Comparison of ENCODE assay signal across 15 cellular contexts in genomic region chr15:73374599-73374998, GRCh38. TPM values are rescaled to one million over a fixed set of nuclear protein-coding genes. Genes with fewer than 3 reads are reported as not detected.
"Had no signal": no experiment of that assay in that cellular context is flagged by ENCODE, and none has a peak within 500 bp of the region (broad histone marks: within the 10 kb centered on the region; RNA-seq: fewer than 3 reads in every experiment).

No MANE protein-coding gene starts in this region.

- H3K9me3 Mint-ChIP-seq: activated T-helper 1 cell treated with anti-CD3 and anti-CD28 coated beads, Interleukin-12 subunit alpha, Interleukin-12 subunit beta, Interleukin-2, Interleukin-4 antibody, amounts not matched to agents 30 ng/mL and 10 ng/mL and 1 ng/mL, durations not matched to agents 14 hours and 24 hours and 36 hours; immature natural killer cell; mesothelial cell of epicardium; nephron progenitor cell had no signal

- H3K27ac ChIP-seq: esophagus muscularis mucosa, prostate gland had no signal

- H3K9me3 ChIP-seq: esophagus muscularis mucosa, prostate gland had no signal

- H3K27ac Mint-ChIP-seq: activated naive CD8-positive, alpha-beta T cell treated with anti-CD3 and anti-CD28 coated beads, Interleukin-2, amount 10 ng/mL, durations not matched to agents 7 days and 5 days; activated T-helper 1 cell treated with anti-CD3 and anti-CD28 coated beads, Interleukin-12 subunit alpha, Interleukin-12 subunit beta, Interleukin-2, Interleukin-4 antibody, amounts not matched to agents 30 ng/mL and 10 ng/mL and 1 ng/mL, durations not matched to agents 14 hours and 24 hours and 36 hours; immature natural killer cell; mesothelial cell of epicardium; nephron progenitor cell had no signal

- H3K36me3 Mint-ChIP-seq: activated naive CD8-positive, alpha-beta T cell treated with anti-CD3 and anti-CD28 coated beads, Interleukin-2, amount 10 ng/mL, durations not matched to agents 7 days and 5 days; brain; immature natural killer cell; mesothelial cell of epicardium had no signal

- H3K4me1 ChIP-seq: prostate gland had no signal

- ATAC-seq: sciatic nerve had no signal

- H3K4me3 Mint-ChIP-seq: activated naive CD8-positive, alpha-beta T cell treated with anti-CD3 and anti-CD28 coated beads, Interleukin-2, amount 10 ng/mL, durations not matched to agents 7 days and 5 days; activated T-helper 1 cell treated with anti-CD3 and anti-CD28 coated beads, Interleukin-12 subunit alpha, Interleukin-12 subunit beta, Interleukin-2, Interleukin-4 antibody, amounts not matched to agents 30 ng/mL and 10 ng/mL and 1 ng/mL, durations not matched to agents 14 hours and 24 hours and 36 hours; immature natural killer cell; mesothelial cell of epicardium; nephron progenitor cell had no signal

- DNase-seq: activated CD4-positive, alpha-beta T cell treated with anti-CD3 and anti-CD28 coated beads, Interleukin-2, amount 50 U/mL, for 1 hour; activated naive CD8-positive, alpha-beta T cell treated with anti-CD3 and anti-CD28 coated beads, Interleukin-2, amount 10 ng/mL, durations not matched to agents 7 days and 5 days; cortex of kidney; effector CD4-positive, alpha-beta T cell; immature natural killer cell; nephron progenitor cell; occipital lobe had no signal

- H3K4me3 ChIP-seq: esophagus muscularis mucosa, lung, prostate gland had no signal

- H3K36me3 ChIP-seq: esophagus muscularis mucosa, prostate gland had no signal

- H3K4me1 Mint-ChIP-seq: immature natural killer cell had no signal

RNA-seq across cellular contexts. Expression of gene HCN4, which starts 5.8 kb away (rescaled TPM):
- total RNA-seq: activated CD8-positive, alpha-beta memory T cell treated with anti-CD3 and anti-CD28 coated beads for 36 hours; activated naive CD8-positive, alpha-beta T cell treated with anti-CD3 and anti-CD28 coated beads, Interleukin-2, amount 10 ng/mL, durations not matched to agents 7 days and 5 days; activated T-helper 1 cell treated with anti-CD3 and anti-CD28 coated beads, Interleukin-12 subunit alpha, Interleukin-12 subunit beta, Interleukin-2, Interleukin-4 antibody, amounts not matched to agents 30 ng/mL and 10 ng/mL and 1 ng/mL, durations not matched to agents 14 hours and 24 hours and 36 hours; sciatic nerve had no signal
- polyA plus RNA-seq: immature natural killer cell had no signal
